In the genomic region with DNA sequence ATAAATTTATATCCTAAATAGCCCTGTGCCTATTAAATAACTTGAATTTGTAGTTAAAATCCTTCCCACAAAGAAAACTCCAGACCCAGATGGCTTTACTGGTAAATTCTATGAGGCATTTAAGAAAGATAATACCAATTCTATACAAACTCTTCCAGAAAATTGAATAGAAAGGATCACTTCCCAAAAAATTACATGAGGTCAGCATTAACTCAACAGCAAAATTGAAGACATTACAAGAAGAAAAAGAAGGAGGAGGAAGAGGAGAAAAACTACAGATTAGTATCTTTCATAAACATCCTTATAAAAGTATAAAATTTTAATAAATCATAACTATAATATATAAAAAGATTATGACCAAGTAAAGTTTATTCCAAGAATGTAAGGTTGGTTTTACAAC, we compare ENCODE assay signal across 3 cellular contexts.
A peak's percentile ranks its signal among the peaks of the same experiment; 100 is the strongest.
TF ChIP-seq lines count a peak whose summit lies in the region.

No MANE protein-coding gene starts in this region.

TF ChIP-seq in HepG2, 621 proteins besides CTCF, POLR2A, EP300 and RAD21 (continues in another document):
- TF ChIP-seq, protein P1, sequence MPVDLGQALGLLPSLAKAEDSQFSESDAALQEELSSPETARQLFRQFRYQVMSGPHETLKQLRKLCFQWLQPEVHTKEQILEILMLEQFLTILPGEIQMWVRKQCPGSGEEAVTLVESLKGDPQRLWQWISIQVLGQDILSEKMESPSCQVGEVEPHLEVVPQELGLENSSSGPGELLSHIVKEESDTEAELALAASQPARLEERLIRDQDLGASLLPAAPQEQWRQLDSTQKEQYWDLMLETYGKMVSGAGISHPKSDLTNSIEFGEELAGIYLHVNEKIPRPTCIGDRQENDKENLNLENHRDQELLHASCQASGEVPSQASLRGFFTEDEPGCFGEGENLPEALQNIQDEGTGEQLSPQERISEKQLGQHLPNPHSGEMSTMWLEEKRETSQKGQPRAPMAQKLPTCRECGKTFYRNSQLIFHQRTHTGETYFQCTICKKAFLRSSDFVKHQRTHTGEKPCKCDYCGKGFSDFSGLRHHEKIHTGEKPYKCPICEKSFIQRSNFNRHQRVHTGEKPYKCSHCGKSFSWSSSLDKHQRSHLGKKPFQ (CRISPR knock-in tag; IDR thresholded peaks at IDR 0.05; ENCODE audit: insufficient replicate concordance), result no peak
- TF ChIP-seq RELA (CRISPR knock-in tag; IDR thresholded peaks at IDR 0.05), result no peak
- TF ChIP-seq, protein P2, sequence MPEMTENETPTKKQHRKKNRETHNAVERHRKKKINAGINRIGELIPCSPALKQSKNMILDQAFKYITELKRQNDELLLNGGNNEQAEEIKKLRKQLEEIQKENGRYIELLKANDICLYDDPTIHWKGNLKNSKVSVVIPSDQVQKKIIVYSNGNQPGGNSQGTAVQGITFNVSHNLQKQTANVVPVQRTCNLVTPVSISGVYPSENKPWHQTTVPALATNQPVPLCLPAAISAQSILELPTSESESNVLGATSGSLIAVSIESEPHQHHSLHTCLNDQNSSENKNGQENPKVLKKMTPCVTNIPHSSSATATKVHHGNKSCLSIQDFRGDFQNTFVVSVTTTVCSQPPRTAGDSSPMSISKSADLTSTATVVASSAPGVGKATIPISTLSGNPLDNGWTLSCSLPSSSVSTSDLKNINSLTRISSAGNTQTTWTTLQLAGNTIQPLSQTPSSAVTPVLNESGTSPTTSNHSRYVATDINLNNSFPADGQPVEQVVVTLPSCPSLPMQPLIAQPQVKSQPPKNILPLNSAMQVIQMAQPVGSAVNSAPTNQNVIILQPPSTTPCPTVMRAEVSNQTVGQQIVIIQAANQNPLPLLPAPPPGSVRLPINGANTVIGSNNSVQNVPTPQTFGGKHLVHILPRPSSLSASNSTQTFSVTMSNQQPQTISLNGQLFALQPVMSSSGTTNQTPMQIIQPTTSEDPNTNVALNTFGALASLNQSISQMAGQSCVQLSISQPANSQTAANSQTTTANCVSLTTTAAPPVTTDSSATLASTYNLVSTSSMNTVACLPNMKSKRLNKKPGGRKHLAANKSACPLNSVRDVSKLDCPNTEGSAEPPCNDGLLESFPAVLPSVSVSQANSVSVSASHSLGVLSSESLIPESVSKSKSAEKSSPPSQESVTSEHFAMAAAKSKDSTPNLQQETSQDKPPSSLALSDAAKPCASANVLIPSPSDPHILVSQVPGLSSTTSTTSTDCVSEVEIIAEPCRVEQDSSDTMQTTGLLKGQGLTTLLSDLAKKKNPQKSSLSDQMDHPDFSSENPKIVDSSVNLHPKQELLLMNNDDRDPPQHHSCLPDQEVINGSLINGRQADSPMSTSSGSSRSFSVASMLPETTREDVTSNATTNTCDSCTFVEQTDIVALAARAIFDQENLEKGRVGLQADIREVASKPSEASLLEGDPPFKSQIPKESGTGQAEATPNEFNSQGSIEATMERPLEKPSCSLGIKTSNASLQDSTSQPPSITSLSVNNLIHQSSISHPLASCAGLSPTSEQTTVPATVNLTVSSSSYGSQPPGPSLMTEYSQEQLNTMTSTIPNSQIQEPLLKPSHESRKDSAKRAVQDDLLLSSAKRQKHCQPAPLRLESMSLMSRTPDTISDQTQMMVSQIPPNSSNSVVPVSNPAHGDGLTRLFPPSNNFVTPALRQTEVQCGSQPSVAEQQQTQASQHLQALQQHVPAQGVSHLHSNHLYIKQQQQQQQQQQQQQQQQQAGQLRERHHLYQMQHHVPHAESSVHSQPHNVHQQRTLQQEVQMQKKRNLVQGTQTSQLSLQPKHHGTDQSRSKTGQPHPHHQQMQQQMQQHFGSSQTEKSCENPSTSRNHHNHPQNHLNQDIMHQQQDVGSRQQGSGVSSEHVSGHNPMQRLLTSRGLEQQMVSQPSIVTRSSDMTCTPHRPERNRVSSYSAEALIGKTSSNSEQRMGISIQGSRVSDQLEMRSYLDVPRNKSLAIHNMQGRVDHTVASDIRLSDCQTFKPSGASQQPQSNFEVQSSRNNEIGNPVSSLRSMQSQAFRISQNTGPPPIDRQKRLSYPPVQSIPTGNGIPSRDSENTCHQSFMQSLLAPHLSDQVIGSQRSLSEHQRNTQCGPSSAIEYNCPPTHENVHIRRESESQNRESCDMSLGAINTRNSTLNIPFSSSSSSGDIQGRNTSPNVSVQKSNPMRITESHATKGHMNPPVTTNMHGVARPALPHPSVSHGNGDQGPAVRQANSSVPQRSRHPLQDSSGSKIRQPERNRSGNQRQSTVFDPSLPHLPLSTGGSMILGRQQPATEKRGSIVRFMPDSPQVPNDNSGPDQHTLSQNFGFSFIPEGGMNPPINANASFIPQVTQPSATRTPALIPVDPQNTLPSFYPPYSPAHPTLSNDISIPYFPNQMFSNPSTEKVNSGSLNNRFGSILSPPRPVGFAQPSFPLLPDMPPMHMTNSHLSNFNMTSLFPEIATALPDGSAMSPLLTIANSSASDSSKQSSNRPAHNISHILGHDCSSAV (CRISPR knock-in tag; IDR thresholded peaks at IDR 0.05; ENCODE audit: borderline replicate concordance), result no peak
- peak; percentile 77 to 88 for TF ChIP-seq MAFK (conservative IDR thresholded peaks at IDR 0.05 in 1 of 2, IDR thresholded peaks at IDR 0.05 in 1 of 2; ENCODE audit: low read length in 2 of 2)

TF ChIP-seq in IMR-90, 13 proteins besides CTCF, POLR2A, EP300 and RAD21:
- TF ChIP-seq USF2 (IDR thresholded peaks at IDR 0.05; ENCODE audit: low read depth, low read length) (no peak), MAFK (IDR thresholded peaks at IDR 0.05; ENCODE audit: low read depth, low read length) (peak; percentile 69)

TF ChIP-seq in K562, 482 proteins besides CTCF, POLR2A, EP300 and RAD21:
- TF ChIP-seq MAFF (IDR thresholded peaks at IDR 0.05; ENCODE audit: low read length) (peak; percentile 42; the same call in 1 of the 2 replicates), ZNF316 (IDR thresholded peaks at IDR 0.05) (peak; percentile 71), C11orf30 (IDR thresholded peaks at IDR 0.05; ENCODE audit: low read depth) (peak; percentile 29; the same call in 1 of the 2 replicates), MAFK (IDR thresholded peaks at IDR 0.05; ENCODE audit: low read length) (peak; percentile 37; the same call in 1 of the 2 replicates)
- TF ChIP-seq, protein P3, sequence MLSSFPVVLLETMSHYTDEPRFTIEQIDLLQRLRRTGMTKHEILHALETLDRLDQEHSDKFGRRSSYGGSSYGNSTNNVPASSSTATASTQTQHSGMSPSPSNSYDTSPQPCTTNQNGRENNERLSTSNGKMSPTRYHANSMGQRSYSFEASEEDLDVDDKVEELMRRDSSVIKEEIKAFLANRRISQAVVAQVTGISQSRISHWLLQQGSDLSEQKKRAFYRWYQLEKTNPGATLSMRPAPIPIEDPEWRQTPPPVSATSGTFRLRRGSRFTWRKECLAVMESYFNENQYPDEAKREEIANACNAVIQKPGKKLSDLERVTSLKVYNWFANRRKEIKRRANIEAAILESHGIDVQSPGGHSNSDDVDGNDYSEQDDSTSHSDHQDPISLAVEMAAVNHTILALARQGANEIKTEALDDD (IDR thresholded peaks at IDR 0.05), result no peak
